13 cellular contexts compared by ENCODE assay signal in the genomic region with DNA sequence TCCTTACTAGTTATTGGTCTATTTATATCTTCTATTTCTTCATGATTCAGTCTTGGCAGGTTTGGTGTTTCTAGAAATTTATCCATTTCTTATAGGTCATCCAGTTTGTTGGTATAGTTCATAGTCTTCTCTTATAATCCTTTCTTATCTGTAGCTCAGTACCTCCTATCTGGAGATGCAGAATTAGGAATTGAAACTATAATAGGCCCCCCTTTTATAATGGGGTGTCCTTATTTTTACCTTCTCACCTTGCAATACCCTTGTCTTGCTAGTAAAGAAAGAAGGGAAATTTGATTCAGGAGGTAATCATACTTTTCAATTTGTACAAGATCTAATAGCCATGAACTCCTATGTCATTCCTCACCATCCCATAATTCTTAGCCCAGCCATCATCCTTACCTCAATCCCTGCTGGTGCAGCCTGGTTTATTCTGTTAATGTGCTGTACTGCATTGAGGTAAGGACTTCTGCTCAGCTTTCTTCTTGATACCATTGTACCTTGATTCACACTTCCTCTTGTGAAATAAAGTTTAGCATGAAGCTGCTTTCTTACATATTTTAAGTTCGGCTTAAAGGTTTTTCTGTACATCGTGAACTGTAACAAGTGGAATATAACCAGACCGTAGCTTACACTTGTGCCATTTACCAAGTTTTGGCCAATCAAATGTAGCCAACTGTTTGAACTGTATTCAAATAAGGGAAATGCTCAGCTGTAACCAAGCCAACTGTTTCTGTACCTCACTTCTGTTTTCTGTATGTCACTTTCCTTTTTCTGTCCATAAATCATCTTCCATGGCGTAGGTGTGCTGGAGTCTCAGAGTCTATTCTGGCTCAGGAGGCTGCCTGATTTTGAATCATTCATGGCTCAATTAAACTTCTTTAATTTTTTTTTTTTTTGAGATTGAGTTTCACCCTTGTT. TPM values are rescaled to one million over a fixed set of nuclear protein-coding genes. Genes with fewer than 3 reads are reported as not detected.
A peak's percentile ranks its signal among the peaks of the same experiment; 100 is the strongest.
DNase-seq lines count a peak whose midpoint lies in the region; ATAC-seq and TF ChIP-seq lines count a peak whose summit lies in the region.
"Had no signal": no experiment of that assay in that cellular context is flagged by ENCODE, and none has a peak within 500 bp of the region (broad histone marks: within the 10 kb centered on the region; RNA-seq: fewer than 3 reads in every experiment).

No MANE protein-coding gene starts in this region.

- no peak overlapping the region for H3K27ac Mint-ChIP-seq in MCF 10A (ENCODE audit: low read depth, unreplicated experiment)

- peak overlapping the region; percentile 23 for H3K4me2 ChIP-seq in Karpas-422 (ENCODE audit: low read depth, low read length, poor library complexity, severe bottlenecking)

- DNase-seq in CD1c-positive myeloid dendritic cell (ENCODE audit: extremely low spot score) (peak; percentile 75), Karpas-422 (peak; percentile 68), MCF 10A (ENCODE audit: unreplicated experiment) (no peak), aorta (no peak)
- DNase-seq in stimulated activated CD8-positive, alpha-beta memory T cell treated with anti-CD3 and anti-CD28 coated beads, Interleukin-4, amount 100 ng/mL, for 48 hours, result no peak
- no peak for DNase-seq in effector CD4-positive, alpha-beta T cell
- DNase-seq: ACHN; activated CD8-positive, alpha-beta memory T cell treated with anti-CD3 and anti-CD28 coated beads, Interleukin-2, amount 50 U/mL, for 48 hours; NCI-H510A had no signal

- H3K36me3 ChIP-seq in Karpas-422 (ENCODE audit: insufficient read depth, low read length) (no peaks in the 10 kb centered on the region), aorta (ENCODE audit: control insufficient read depth in 1 of 2, insufficient read depth in 2 of 2, low read length in 1 of 2) (no peaks in the 10 kb centered on the region)
- H3K36me3 ChIP-seq: right atrium auricular region had no signal

- H3K9me2 ChIP-seq in Karpas-422 (replicated peaks; ENCODE audit: insufficient read depth, low read length), result no peaks in the 10 kb centered on the region

- WGBS in aorta, 2 donors, result 89% methylated on average over 4 of the region's 4 CpGs

- H3K27me3 ChIP-seq in Karpas-422 (ENCODE audit: low read length) (no peaks in the 10 kb centered on the region), aorta (ENCODE audit: control insufficient read depth in 1 of 2, insufficient read depth in 2 of 2, low read length in 1 of 2) (no peaks in the 10 kb centered on the region)
- H3K27me3 ChIP-seq: right atrium auricular region had no signal

- H3K4me3 Mint-ChIP-seq in MCF 10A (ENCODE audit: unreplicated experiment), result no peak overlapping the region

- peaks cover 10% of the 10 kb centered on the region for H3K4me1 ChIP-seq in Karpas-422 (ENCODE audit: low read length)
- peaks cover 0 to 3% of the 10 kb centered on the region in 2 donors for H3K4me1 ChIP-seq in aorta (ENCODE audit: control insufficient read depth in 1 of 2, insufficient read depth in 2 of 2, low read length in 2 of 2)
- H3K4me1 ChIP-seq: right atrium auricular region had no signal

- H3K79me2 ChIP-seq in Karpas-422 (ENCODE audit: low read length), result no peaks in the 10 kb centered on the region

- CTCF ChIA-PET in MCF 10A (lab: Yijun Ruan, JAX), result interaction anchor here (0.6 to 1.1 kb wide), 5 partner anchors 11 to 842 kb away, joined by 3 to 4 read pairs (median 3); no protein-coding TSS in a partner anchor

- no peak overlapping the region for H3K27ac ChIP-seq in Karpas-422 (ENCODE audit: low read length)
- H3K27ac ChIP-seq in aorta (ENCODE audit: low read depth in 1 of 2, low read length in 2 of 2), result no peak overlapping the region
- H3K27ac ChIP-seq: right atrium auricular region had no signal

- peaks cover 6% of the 10 kb centered on the region for H3K36me3 Mint-ChIP-seq in MCF 10A (ENCODE audit: insufficient read depth, unreplicated experiment)

- H3K27me3 Mint-ChIP-seq in MCF 10A (ENCODE audit: insufficient read depth, unreplicated experiment), result no peaks in the 10 kb centered on the region

- peaks cover 4% of the 10 kb centered on the region for H3K9me3 ChIP-seq in Karpas-422 (ENCODE audit: low read length)
- no peaks in the 10 kb centered on the region for H3K9me3 ChIP-seq in aorta (ENCODE audit: control insufficient read depth, low read length)

- no peaks in the 10 kb centered on the region for H4K20me1 ChIP-seq in Karpas-422 (ENCODE audit: insufficient read depth, low read depth, low read length)

- peak overlapping the region; percentile 2; the same call in 1 of the 2 replicates for H3K4me3 ChIP-seq in Karpas-422 (ENCODE audit: low read length)
- no peak overlapping the region for H3K4me3 ChIP-seq in aorta (ENCODE audit: low read length in 2 of 2)
- H3K4me3 ChIP-seq: lung, right atrium auricular region had no signal

- peaks cover 30% of the 10 kb centered on the region for H3K4me1 Mint-ChIP-seq in MCF 10A (ENCODE audit: insufficient read depth, unreplicated experiment)

- no peak overlapping the region for H2AFZ ChIP-seq in Karpas-422 (ENCODE audit: low read length)

- peak; percentile 73 for ATAC-seq in GM19372 (IDR thresholded peaks at IDR 0.05; ENCODE audit: low read depth, unreplicated experiment)
- ATAC-seq in HG02852 (IDR thresholded peaks at IDR 0.05; ENCODE audit: unreplicated experiment), result peak; percentile 64
- no peak for ATAC-seq in aorta (ENCODE audit: low FRiP score)

- no TSS peak for BruUV-seq in MCF 10A (replicated peaks; lab: Mats Ljungman, UMichigan)

- TF ChIP-seq CTCF in MCF 10A (IDR thresholded peaks at IDR 0.05; ENCODE audit: unreplicated experiment), result no peak

- no peak overlapping the region for H3K9ac ChIP-seq in Karpas-422 (ENCODE audit: low read length)

- POLR2A ChIA-PET in MCF 10A (lab: Yijun Ruan, JAX), result interaction anchor here (1.6 kb wide), 1 partner anchor 113 kb away, joined by 3 read pairs; no protein-coding TSS in a partner anchor

- no peaks in the 10 kb centered on the region for H3K9me3 Mint-ChIP-seq in MCF 10A (ENCODE audit: unreplicated experiment)

- intact Hi-C loops in MCF 10A (cut with micrococcal nuclease) (no loop called here), aorta (cut with DNase I) (no loop called here)

RNA-seq across cellular contexts. Expression of a gene that starts 40.1 kb away (rescaled TPM):
- 0.22 TPM in 1 of 2 replicates, not detected in the other for total RNA-seq in Karpas-422 (2014; rRNA removed; shearing (Covaris generic); ENCODE audit: low replicate concordance)
- total RNA-seq in MCF 10A (2022) (not detected in 2 replicates), aorta (under 1 TPM in 1 of 2 donors, not detected in 1; 0.18 TPM)
- polyA plus RNA-seq in aorta, result not detected
- total RNA-seq: right atrium auricular region had no signal

Comparison
In these comparisons a context has a peak if more than half of its experiments do, and no peak if none do; other contexts are left out.
1. DNase-seq: peak in CD1c-positive myeloid dendritic cell (single experiment) and Karpas-422 (single experiment); none in MCF 10A (single experiment), aorta (0 of 2), stimulated activated CD8-positive, alpha-beta memory T cell treated with anti-CD3 and anti-CD28 coated beads, Interleukin-4, amount 100 ng/mL, for 48 hours (single experiment) and effector CD4-positive, alpha-beta T cell (single experiment).